Comparison of ENCODE assay signal across 16 cellular contexts in genomic region chr10:91415816-91416215, GRCh38. TPM values are rescaled to one million over a fixed set of nuclear protein-coding genes. Genes with fewer than 3 reads are reported as not detected.
DNase-seq lines count a peak whose midpoint lies in the region; TF ChIP-seq lines count a peak whose summit lies in the region.
"Had no signal": no experiment of that assay in that cellular context is flagged by ENCODE, and none has a peak within 500 bp of the region (broad histone marks: within the 10 kb centered on the region; RNA-seq: fewer than 3 reads in every experiment).

No MANE protein-coding gene starts in this region.

- TF ChIP-seq CTCF in hepatocyte (IDR thresholded peaks at IDR 0.05; ENCODE audit: poor library complexity) (no peak), mesothelial cell of epicardium (IDR thresholded peaks at IDR 0.05; ENCODE audit: unreplicated experiment) (no peak), SK-N-SH (IDR thresholded peaks at IDR 0.05) (no peak)

- H3K4me3 ChIP-seq in Jurkat, Clone E6-1 (ENCODE audit: low read length), result no peak overlapping the region
- H3K4me3 ChIP-seq in SK-N-MC (peak overlapping the region; percentile 62), hepatocyte (no peak overlapping the region), SK-N-SH (ENCODE audit: low read depth in 2 of 2, low read length in 1 of 2) (no peak overlapping the region)
- H3K4me3 ChIP-seq: A549 had no signal

- no peaks in the 10 kb centered on the region for H3K27me3 Mint-ChIP-seq in mesothelial cell of epicardium (ENCODE audit: low read depth)
- H3K27me3 Mint-ChIP-seq: CD4-positive, CD25-positive, alpha-beta regulatory T cell had no signal

- H3K4me3 Mint-ChIP-seq in mesothelial cell of epicardium, result no peak overlapping the region

- CTCF ChIA-PET in SK-N-SH (lab: Yijun Ruan, JAX), result interaction anchor here (1.2 to 1.7 kb wide), 2 partner anchors 8 to 117 kb away, joined by 4 to 7 read pairs; no protein-coding TSS in a partner anchor

- H3K9me3 ChIP-seq in SK-N-MC (ENCODE audit: low read depth, low read length), result no peaks in the 10 kb centered on the region
- no peaks in the 10 kb centered on the region for H3K9me3 ChIP-seq in hepatocyte (ENCODE audit: low read depth)
- H3K9me3 ChIP-seq in SK-N-SH, result no peaks in the 10 kb centered on the region
- H3K9me3 ChIP-seq: A549 had no signal

- no peaks in the 10 kb centered on the region for H3K9me2 ChIP-seq in hepatocyte (replicated peaks; ENCODE audit: insufficient read depth)
- H3K9me2 ChIP-seq in SK-N-SH, result no peaks in the 10 kb centered on the region

- H3K27me3 ChIP-seq in hepatocyte (no peaks in the 10 kb centered on the region), SK-N-SH (ENCODE audit: insufficient read depth) (no peaks in the 10 kb centered on the region)

- no peaks in the 10 kb centered on the region for H4K20me1 ChIP-seq in hepatocyte (ENCODE audit: insufficient read depth, poor library complexity, severe bottlenecking)
- H4K20me1 ChIP-seq in SK-N-SH (ENCODE audit: insufficient read depth), result no peaks in the 10 kb centered on the region

- POLR2A ChIA-PET in SK-N-SH (lab: Yijun Ruan, JAX), result no interaction called here

- H3K36me3 Mint-ChIP-seq in mesothelial cell of epicardium, result no peaks in the 10 kb centered on the region
- H3K36me3 Mint-ChIP-seq: CD4-positive, CD25-positive, alpha-beta regulatory T cell had no signal

- no peak for TF ChIP-seq EP300 in SK-N-SH (IDR thresholded peaks at IDR 0.05; ENCODE audit: borderline replicate concordance in 1 of 2, low read depth in 1 of 2, low read length in 1 of 2)

- TF ChIP-seq RAD21 in SK-N-SH (IDR thresholded peaks at IDR 0.05; ENCODE audit: low read length), result no peak

- 51% methylated on average over 3 of the region's 3 CpGs for WGBS in hepatocyte (ENCODE audit: low lambda C conversion rate, missing lambda C conversion rate)
- WGBS in SK-N-SH (ENCODE audit: low lambda C conversion rate), result 87% methylated on average over 3 of the region's 3 CpGs

- no peaks in the 10 kb centered on the region for H3K9me3 Mint-ChIP-seq in mesothelial cell of epicardium
- H3K9me3 Mint-ChIP-seq: CD4-positive, CD25-positive, alpha-beta regulatory T cell had no signal

- peaks cover 6% of the 10 kb centered on the region for H3F3A ChIP-seq in SK-N-SH (replicated peaks; ENCODE audit: insufficient read depth)

- H3K27ac ChIP-seq in SK-N-MC (peak overlapping the region; percentile 63; the same call in 1 of the 2 replicates), hepatocyte (peak overlapping the region; percentile 23), SK-N-SH (ENCODE audit: low read depth in 2 of 2, low read length in 1 of 2) (no peak overlapping the region)
- H3K27ac ChIP-seq: A549 had no signal

- H3K36me3 ChIP-seq in SK-N-MC (ENCODE audit: insufficient read depth, low read length) (no peaks in the 10 kb centered on the region), hepatocyte (replicated peaks; ENCODE audit: insufficient read depth, low read depth) (no peaks in the 10 kb centered on the region), SK-N-SH (replicated peaks in 1 of 2; ENCODE audit: control insufficient read depth in 1 of 2, insufficient read depth in 2 of 2, low read length in 1 of 2) (no peaks in the 10 kb centered on the region)

- peaks cover 15% of the 10 kb centered on the region for H3K4me1 ChIP-seq in hepatocyte (ENCODE audit: insufficient read depth)
- H3K4me1 ChIP-seq in SK-N-SH (ENCODE audit: control insufficient read depth in 1 of 2, insufficient read depth in 2 of 2, low read depth in 1 of 2, low read length in 1 of 2), result peaks cover 1 to 19% of the 10 kb centered on the region in 2 experiments; a peak in 3 of 4 replicates

- DNase-seq in DMS79 treated with DMSO at 0.1 percent for 48 hours (lab: John Stamatoyannopoulos, UW) (peak; percentile 24), SK-N-MC (ENCODE audit: low read depth, low spot score) (peak; percentile 69), hepatocyte (ENCODE audit: low spot score) (no peak), mesothelial cell of epicardium (ENCODE audit: low spot score in 2 of 2, unreplicated experiment in 2 of 2) (no peak), C1 segment of cervical spinal cord (lab: John Stamatoyannopoulos, UW) (no peak), OCI-M1 (lab: John Stamatoyannopoulos, UW) (no peak), SK-N-SH (no peak)
- peak; percentile 57 for DNase-seq in Jurkat, Clone E6-1 (ENCODE audit: low read depth, low spot score)
- DNase-seq: CD4-positive, CD25-positive, alpha-beta regulatory T cell; HCEC 1CT; IMR-90; NCI-H1105; NCI-H187; NCI-H2171 treated with DMSO at 0.1 percent for 48 hours; SIG-M5 had no signal

- H3K79me2 ChIP-seq in hepatocyte (peaks cover 94% of the 10 kb centered on the region), SK-N-SH (ENCODE audit: insufficient read depth) (peaks cover 78% of the 10 kb centered on the region)

- no peak overlapping the region for H2AFZ ChIP-seq in hepatocyte
- no peak overlapping the region for H2AFZ ChIP-seq in SK-N-SH (ENCODE audit: low read depth)

- peaks cover 18% of the 10 kb centered on the region for H3K4me1 Mint-ChIP-seq in mesothelial cell of epicardium

- H3K9ac ChIP-seq in SK-N-MC (ENCODE audit: insufficient read length), result no peak overlapping the region
- no peak overlapping the region for H3K9ac ChIP-seq in SK-N-SH

- peak overlapping the region; percentile 17 for H3K4me2 ChIP-seq in hepatocyte
- no peak overlapping the region for H3K4me2 ChIP-seq in SK-N-SH
- H3K4me2 ChIP-seq: A549 had no signal

- no peak overlapping the region for H3K27ac Mint-ChIP-seq in mesothelial cell of epicardium
- H3K27ac Mint-ChIP-seq: CD4-positive, CD25-positive, alpha-beta regulatory T cell had no signal

TF ChIP-seq in SK-N-SH, 30 proteins besides CTCF, POLR2A, EP300 and RAD21:
- TF ChIP-seq USF2 (IDR thresholded peaks at IDR 0.05; ENCODE audit: borderline replicate concordance, low read depth, low read length) (no peak), GABPA (IDR thresholded peaks at IDR 0.05; ENCODE audit: low read depth) (no peak), TCF12 (IDR thresholded peaks at IDR 0.05) (no peak)

RNA-seq across cellular contexts. Expression of gene HECTD2, which starts 5.7 kb away (rescaled TPM):
- polyA plus RNA-seq in Jurkat, Clone E6-1 (2012; ENCODE audit: insufficient read depth, insufficient read length), result 5.0 TPM
- total RNA-seq in hepatocyte (19.7 and 25.0 TPM in 2 replicates), mesothelial cell of epicardium (19.4 to 25.8 TPM (median 22.5 TPM) in 3 replicates)
- polyA plus RNA-seq in hepatocyte (9.0 TPM in 2 replicates), SK-N-SH (2012; rRNA removed) (4.1 and 5.7 TPM in 2 replicates)
- polyA plus RNA-seq in SK-N-SH (2012; cell fraction: cytosol; rRNA removed), result 3.5 and 3.6 TPM in 2 replicates
- polyA plus RNA-seq in SK-N-SH (2012; cell fraction: nucleus; rRNA removed), result 7.4 and 21.0 TPM in 2 replicates

Comparison
In these comparisons a context has a peak if more than half of its experiments do, and no peak if none do; other contexts are left out.
1. DNase-seq: peak in DMS79 treated with DMSO at 0.1 percent for 48 hours (single experiment), Jurkat, Clone E6-1 (single experiment) and SK-N-MC (single experiment); none in hepatocyte (single experiment), mesothelial cell of epicardium (0 of 2), C1 segment of cervical spinal cord (0 of 14), OCI-M1 (single experiment) and SK-N-SH (single experiment).
2. H3K27ac ChIP-seq: peak in SK-N-MC (single experiment) and hepatocyte (single experiment); none in SK-N-SH (0 of 2).